7 cellular contexts compared by ENCODE assay signal in genomic region chr10:79052311-79053080, GRCh38. TPM values are rescaled to one million over a fixed set of nuclear protein-coding genes. Genes with fewer than 3 reads are reported as not detected.
A peak's percentile ranks its signal among the peaks of the same experiment; 100 is the strongest.
DNase-seq lines count a peak whose midpoint lies in the region; ATAC-seq and TF ChIP-seq lines count a peak whose summit lies in the region.

No MANE protein-coding gene starts in this region.

- DNase-seq in GM12864 (ENCODE audit: low read depth), result no peak
- DNase-seq in adipocyte (ENCODE audit: low read depth), result peak; percentile 4
- peak; percentile 30 to 49 (median 39) for DNase-seq in mucosa of descending colon

- H3K36me3 ChIP-seq in adipocyte (ENCODE audit: control insufficient read depth, insufficient read depth, low read length, severe bottlenecking) (no peaks in the 10 kb centered on the region), mucosa of descending colon (ENCODE audit: low read depth) (no peaks in the 10 kb centered on the region)

- TF ChIP-seq CTCF in GM12864 (IDR thresholded peaks at IDR 0.05; ENCODE audit: low read depth, low read length, missing control alignments) (peak; percentile 50), mucosa of descending colon (IDR thresholded peaks at IDR 0.05) (no peak)

- no peak overlapping the region for H3K9ac ChIP-seq in adipocyte (ENCODE audit: low read length)

- no peaks in the 10 kb centered on the region for H3K9me3 ChIP-seq in adipocyte (ENCODE audit: control insufficient read depth, low read length)
- no peaks in the 10 kb centered on the region for H3K9me3 ChIP-seq in mucosa of descending colon

- H3K4me3 ChIP-seq in GM12864 (ENCODE audit: low read depth, low read length), result no peak overlapping the region
- H3K4me3 ChIP-seq in adipocyte (ENCODE audit: low read length), result no peak overlapping the region
- no peak overlapping the region for H3K4me3 ChIP-seq in mucosa of descending colon

- H3K4me1 ChIP-seq in adipocyte (ENCODE audit: control insufficient read depth, insufficient read depth, low read length) (peaks cover 22% of the 10 kb centered on the region), mucosa of descending colon (ENCODE audit: low read depth) (peaks cover 60% of the 10 kb centered on the region)

- no peaks in the 10 kb centered on the region for H3K27me3 ChIP-seq in adipocyte (replicated peaks; ENCODE audit: control insufficient read depth, insufficient read depth, low read length)

- ATAC-seq in HG03175 (IDR thresholded peaks at IDR 0.05; ENCODE audit: unreplicated experiment), result peak; percentile 51
- ATAC-seq in mucosa of descending colon, result no peak
- ATAC-seq in HG02642 (IDR thresholded peaks at IDR 0.05; ENCODE audit: poor library complexity, unreplicated experiment), result no peak
- ATAC-seq in HG02870 (IDR thresholded peaks at IDR 0.05; ENCODE audit: unreplicated experiment), result no peak
- no peak for ATAC-seq in HG03432 (IDR thresholded peaks at IDR 0.05; ENCODE audit: unreplicated experiment)

- intact Hi-C loops in mucosa of descending colon (cut with DNase I, micrococcal nuclease), result no loop called here

RNA-seq across cellular contexts. Expression of gene ZMIZ1, which starts 16.3 kb away (rescaled TPM):
- total RNA-seq in mucosa of descending colon, result 100 to 1,000 TPM in 1 of 3 donors, 10 to 100 TPM in 2; 61.4 to 103 (median 89.1) TPM
